Comparison of ENCODE assay signal across 13 cellular contexts in genomic region chr13:76874466-76874865, GRCh38. TPM values are rescaled to one million over a fixed set of nuclear protein-coding genes. Genes with fewer than 3 reads are reported as not detected.
A peak's percentile ranks its signal among the peaks of the same experiment; 100 is the strongest.
DNase-seq lines count a peak whose midpoint lies in the region; ATAC-seq, FAIRE-seq and TF ChIP-seq lines count a peak whose summit lies in the region.
"Had no signal": no experiment of that assay in that cellular context is flagged by ENCODE, and none has a peak within 500 bp of the region (broad histone marks: within the 10 kb centered on the region; RNA-seq: fewer than 3 reads in every experiment).

No MANE protein-coding gene starts in this region.

- ATAC-seq in GM18498 (IDR thresholded peaks at IDR 0.05; ENCODE audit: unreplicated experiment): peak; percentile 77
- ATAC-seq in GM21423 (IDR thresholded peaks at IDR 0.05; ENCODE audit: unreplicated experiment): peak; percentile 65
- ATAC-seq in HG03097 (IDR thresholded peaks at IDR 0.05; ENCODE audit: low FRiP score, unreplicated experiment): peak; percentile 47
- ATAC-seq: stimulated activated effector memory CD8-positive, alpha-beta T cell treated with anti-CD3 and anti-CD28 coated beads, Interleukin-12 subunit alpha, Interleukin-12 subunit beta, amount 100 ng/mL, for 72 hours had no signal

- 77 to 88% (median 85%) methylated on average over 2 of the region's 2 CpGs for WGBS in stomach, 5 donors

- H3K4me1 ChIP-seq in stomach: peaks cover 0 to 5% (median 0%) of the 10 kb centered on the region in 4 donors

- intact Hi-C loops in stomach (cut with DNase I; ENCODE audit: low total_unique reads): no loop called here

- no peak for FAIRE-seq in D721Med (lab: Jason Lieb, UNC)

- no peak for TF ChIP-seq POLR2A in stomach (IDR thresholded peaks at IDR 0.05)

- H3K9me3 ChIP-seq in stomach: no peaks in the 10 kb centered on the region

- H3K4me3 ChIP-seq in stomach: no peak overlapping the region
- H3K4me3 ChIP-seq: skin epidermis had no signal

- TF ChIP-seq CTCF in stomach (IDR thresholded peaks at IDR 0.05): no peak
- TF ChIP-seq CTCF in D721Med (IDR thresholded peaks at IDR 0.05; ENCODE audit: insufficient read depth, missing control alignments): no peak

- peak; percentile 44 for DNase-seq in RPMI8226
- no peak for DNase-seq in stomach
- no peak for DNase-seq in stimulated activated CD4-positive, alpha-beta T cell treated with anti-CD3 and anti-CD28 coated beads, Interleukin-4, amount 100 ng/mL, for 24 hours
- no peak for DNase-seq in islet precursor cell
- no peak for DNase-seq in D721Med (ENCODE audit: insufficient read length, low spot score)
- DNase-seq: activated CD4-positive, alpha-beta T cell treated with anti-CD3 and anti-CD28 coated beads, Interleukin-2, amount 50 U/mL, for 1 hour; endodermal cell; NCI-H1694 had no signal

- TF ChIP-seq EP300 in stomach (IDR thresholded peaks at IDR 0.05): no peak

- no peak overlapping the region for H3K27ac ChIP-seq in stomach
- H3K27ac ChIP-seq: skin epidermis had no signal

- H3K36me3 ChIP-seq in stomach: no peaks in the 10 kb centered on the region

- H3K27me3 ChIP-seq in stomach: no peaks in the 10 kb centered on the region

RNA-seq across cellular contexts. Expression of gene KCTD12, which starts 11.7 kb away (rescaled TPM):
- 100 to 1,000 TPM in 1 of 5 donors, 10 to 100 TPM in 4; 13.3 to 115 (median 63.6) TPM for total RNA-seq in stomach
- polyA plus RNA-seq in stomach: 10 to 100 TPM in 2 of 3 donors, 1 to 10 TPM in 1; 9.5 to 18.6 (median 18.6) TPM
